ENCODE assay signal across 10 cellular contexts in genomic region chr18:394997-395383, GRCh38.
DNase-seq lines count a peak whose midpoint lies in the region; ATAC-seq, FAIRE-seq and TF ChIP-seq lines count a peak whose summit lies in the region.
"Had no signal": no experiment of that assay in that cellular context is flagged by ENCODE, and none has a peak within 500 bp of the region (broad histone marks: within the 10 kb centered on the region; RNA-seq: fewer than 3 reads in every experiment).

No MANE protein-coding gene starts in this region.

- TF ChIP-seq CTCF in BJ (IDR thresholded peaks at IDR 0.05; ENCODE audit: insufficient read depth, low read depth, low read length) = no peak
- TF ChIP-seq CTCF in fibroblast of the aortic adventitia (IDR thresholded peaks at IDR 0.05; ENCODE audit: insufficient read depth, low read length) = no peak
- TF ChIP-seq CTCF in pancreas (IDR thresholded peaks at IDR 0.05) = no peak
- no peak for TF ChIP-seq CTCF in glutamatergic neuron (IDR thresholded peaks at IDR 0.05; ENCODE audit: partially characterized antibody, unreplicated experiment)
- TF ChIP-seq CTCF in WTC11 (IDR thresholded peaks at IDR 0.05) = no peak

- intact Hi-C loops in pancreas (cut with DNase I) = no loop called here

- H3K36me3 ChIP-seq in BJ (ENCODE audit: control insufficient read depth, insufficient read depth, low read length) (no peaks in the 10 kb centered on the region), pancreas (no peaks in the 10 kb centered on the region)

- H3K9me3 ChIP-seq in pancreas = no peaks in the 10 kb centered on the region

- H3K4me1 ChIP-seq in pancreas = peaks cover 8 to 28% (median 27%) of the 10 kb centered on the region in 3 donors

- H3K27me3 Mint-ChIP-seq in glutamatergic neuron (ENCODE audit: unreplicated experiment) (no peaks in the 10 kb centered on the region), WTC11 (ENCODE audit: low read depth) (no peaks in the 10 kb centered on the region; the same call in 1 of the 2 replicates)

- H3K27ac Mint-ChIP-seq in glutamatergic neuron (ENCODE audit: unreplicated experiment) (no peak overlapping the region), WTC11 (no peak overlapping the region)

- H3K9me3 Mint-ChIP-seq in glutamatergic neuron (ENCODE audit: unreplicated experiment) = peaks cover 5% of the 10 kb centered on the region
- H3K9me3 Mint-ChIP-seq in WTC11 = no peaks in the 10 kb centered on the region

- H3K27ac ChIP-seq in pancreas = peak overlapping the region; percentile 11 to 58 (median 44)

- POLR2A ChIA-PET in BJ (lab: Charles Lee) = interaction anchor here (0.7 kb wide), 1 partner anchor 27 kb away, joined by 3 read pairs; no protein-coding TSS in a partner anchor
- POLR2A ChIA-PET in WTC11 (lab: Charles Lee) = no interaction called here

- CTCF ChIA-PET in BJ (lab: Yijun Ruan, JAX) = interaction anchor here (0.7 to 1.3 kb wide), 4 partner anchors 32 to 221 kb away, joined by 3 to 5 read pairs (median 3); no protein-coding TSS in a partner anchor
- CTCF ChIA-PET in WTC11 (lab: Charles Lee) = no interaction called here

- no peak overlapping the region for H3K4me3 Mint-ChIP-seq in glutamatergic neuron (ENCODE audit: unreplicated experiment)
- H3K4me3 Mint-ChIP-seq in WTC11 = no peak overlapping the region

- ATAC-seq in pancreas (peak; percentile 40 to 68 (median 66)), HG03432 (IDR thresholded peaks at IDR 0.05; ENCODE audit: unreplicated experiment) (no peak), GM18868 (IDR thresholded peaks at IDR 0.05; ENCODE audit: unreplicated experiment) (no peak), WTC11 (no peak)

- peak; percentile 91 for DNase-seq in BJ (ENCODE audit: low read depth)
- peak; percentile 54 for DNase-seq in NCI-H510A treated with DMSO at 0.1 percent for 48 hours (lab: John Stamatoyannopoulos, UW)
- peak; percentile 99 for DNase-seq in fibroblast of the aortic adventitia (ENCODE audit: low read depth)
- peak in 1 of 6 donors; percentile 50 for DNase-seq in pancreas
- DNase-seq in glutamatergic neuron = no peak
- no peak for DNase-seq in WTC11 (ENCODE audit: low spot score)
- DNase-seq: DMS79 had no signal

- H3K36me3 Mint-ChIP-seq in glutamatergic neuron (ENCODE audit: unreplicated experiment) (no peaks in the 10 kb centered on the region), WTC11 (no peaks in the 10 kb centered on the region)

- no peak overlapping the region for H3K4me3 ChIP-seq in BJ (ENCODE audit: low read depth, low read length)
- H3K4me3 ChIP-seq in fibroblast of the aortic adventitia (ENCODE audit: low read depth, low read length) = no peak overlapping the region
- no peak overlapping the region for H3K4me3 ChIP-seq in pancreas

- peaks cover 23% of the 10 kb centered on the region for H3K4me1 Mint-ChIP-seq in glutamatergic neuron (ENCODE audit: low read depth, unreplicated experiment)
- 0 out of 2 replicates have a peak, but pooled peaks cover 4% of the 10 kb centered on the region for H3K4me1 Mint-ChIP-seq in WTC11

- no peak for FAIRE-seq in pancreas (lab: Jason Lieb, UNC)
- FAIRE-seq: endometrium had no signal

- WGBS in pancreas, 2 donors = 10 to 19% methylated on average over 1 of the region's 1 CpG

- no peaks in the 10 kb centered on the region for H3K27me3 ChIP-seq in BJ (ENCODE audit: control insufficient read depth, insufficient read depth, low read length)
- no peaks in the 10 kb centered on the region for H3K27me3 ChIP-seq in pancreas

TF ChIP-seq in WTC11, 78 proteins besides CTCF, POLR2A, EP300 and RAD21:
- no peak for TF ChIP-seq ZNF121 (CRISPR knock-in tag; IDR thresholded peaks at IDR 0.05)
- TF ChIP-seq PRRX2 (CRISPR knock-in tag; IDR thresholded peaks at IDR 0.05) = no peak
- TF ChIP-seq EMX1 (CRISPR knock-in tag; IDR thresholded peaks at IDR 0.05) = no peak

Comparison
In these comparisons a context has a peak if more than half of its experiments do, and no peak if none do; other contexts are left out.
1. DNase-seq: peak in BJ (single experiment), NCI-H510A treated with DMSO at 0.1 percent for 48 hours (single experiment) and fibroblast of the aortic adventitia (single experiment); none in glutamatergic neuron (single experiment) and WTC11 (single experiment).
2. ATAC-seq: peak in pancreas (4 of 4); none in HG03432 (single experiment), GM18868 (single experiment) and WTC11 (single experiment).